ENCODE assay signal across 1 cellular context in genomic region chr4:1010522-1011021, GRCh38.
TF ChIP-seq lines count a peak whose summit lies in the region.

No MANE protein-coding gene starts in this region.

TF ChIP-seq in K562, 482 proteins besides CTCF, POLR2A, EP300 and RAD21 (continued from another document):
- TF ChIP-seq, protein P1, sequence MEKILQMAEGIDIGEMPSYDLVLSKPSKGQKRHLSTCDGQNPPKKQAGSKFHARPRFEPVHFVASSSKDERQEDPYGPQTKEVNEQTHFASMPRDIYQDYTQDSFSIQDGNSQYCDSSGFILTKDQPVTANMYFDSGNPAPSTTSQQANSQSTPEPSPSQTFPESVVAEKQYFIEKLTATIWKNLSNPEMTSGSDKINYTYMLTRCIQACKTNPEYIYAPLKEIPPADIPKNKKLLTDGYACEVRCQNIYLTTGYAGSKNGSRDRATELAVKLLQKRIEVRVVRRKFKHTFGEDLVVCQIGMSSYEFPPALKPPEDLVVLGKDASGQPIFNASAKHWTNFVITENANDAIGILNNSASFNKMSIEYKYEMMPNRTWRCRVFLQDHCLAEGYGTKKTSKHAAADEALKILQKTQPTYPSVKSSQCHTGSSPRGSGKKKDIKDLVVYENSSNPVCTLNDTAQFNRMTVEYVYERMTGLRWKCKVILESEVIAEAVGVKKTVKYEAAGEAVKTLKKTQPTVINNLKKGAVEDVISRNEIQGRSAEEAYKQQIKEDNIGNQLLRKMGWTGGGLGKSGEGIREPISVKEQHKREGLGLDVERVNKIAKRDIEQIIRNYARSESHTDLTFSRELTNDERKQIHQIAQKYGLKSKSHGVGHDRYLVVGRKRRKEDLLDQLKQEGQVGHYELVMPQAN (IDR thresholded peaks at IDR 0.05; ENCODE audit: borderline replicate concordance): no peak
- TF ChIP-seq AFF1 (IDR thresholded peaks at IDR 0.05; ENCODE audit: low read depth in 1 of 2, partially characterized antibody in 2 of 2): no peak
- TF ChIP-seq ZNF436 (CRISPR knock-in tag; IDR thresholded peaks at IDR 0.05): peak; percentile 89; the same call in 1 of the 2 replicates
- no peak for TF ChIP-seq ASH1L (IDR thresholded peaks at IDR 0.05; ENCODE audit: borderline replicate concordance, low read depth, partially characterized antibody)
- peak; percentile 76 for TF ChIP-seq CXXC5 (CRISPR knock-in tag; IDR thresholded peaks at IDR 0.05)
- no peak for TF ChIP-seq MCM3 (IDR thresholded peaks at IDR 0.05)
- no peak for TF ChIP-seq PPARD (CRISPR knock-in tag; IDR thresholded peaks at IDR 0.05)
- no peak for TF ChIP-seq MCM2 (IDR thresholded peaks at IDR 0.05; ENCODE audit: low read depth)
- no peak for TF ChIP-seq ARHGAP35 (IDR thresholded peaks at IDR 0.05; ENCODE audit: partially characterized antibody)
- TF ChIP-seq KDM4B (IDR thresholded peaks at IDR 0.05; ENCODE audit: borderline replicate concordance in 2 of 2, low read depth in 1 of 2): no peak
- TF ChIP-seq ZKSCAN8 (CRISPR knock-in tag; IDR thresholded peaks at IDR 0.05): no peak
- 0 out of 2 replicates have a peak, but pooled peaks have one; percentile 3 for TF ChIP-seq MAX (CRISPR knock-in tag; IDR thresholded peaks at IDR 0.05)
- TF ChIP-seq HNRNPL (IDR thresholded peaks at IDR 0.05; ENCODE audit: low read depth, low read length): no peak
- peak; percentile 87 for TF ChIP-seq BCOR (IDR thresholded peaks at IDR 0.05)
- TF ChIP-seq TEAD1 (CRISPR knock-in tag; IDR thresholded peaks at IDR 0.05): no peak
- TF ChIP-seq ATF7 (IDR thresholded peaks at IDR 0.05): 0 out of 2 replicates have a peak, but pooled peaks have one; percentile 17
- TF ChIP-seq GMEB1 (CRISPR knock-in tag; IDR thresholded peaks at IDR 0.05): no peak
- no peak for TF ChIP-seq POLR3G (IDR thresholded peaks at IDR 0.05; ENCODE audit: extremely low read depth, insufficient read length, insufficient replicate concordance)
- TF ChIP-seq SRSF9 (IDR thresholded peaks at IDR 0.05; ENCODE audit: borderline replicate concordance, low read depth, low read length): no peak
TF ChIP-seq in K562: peak in this region for 28.
